In the genomic region with DNA sequence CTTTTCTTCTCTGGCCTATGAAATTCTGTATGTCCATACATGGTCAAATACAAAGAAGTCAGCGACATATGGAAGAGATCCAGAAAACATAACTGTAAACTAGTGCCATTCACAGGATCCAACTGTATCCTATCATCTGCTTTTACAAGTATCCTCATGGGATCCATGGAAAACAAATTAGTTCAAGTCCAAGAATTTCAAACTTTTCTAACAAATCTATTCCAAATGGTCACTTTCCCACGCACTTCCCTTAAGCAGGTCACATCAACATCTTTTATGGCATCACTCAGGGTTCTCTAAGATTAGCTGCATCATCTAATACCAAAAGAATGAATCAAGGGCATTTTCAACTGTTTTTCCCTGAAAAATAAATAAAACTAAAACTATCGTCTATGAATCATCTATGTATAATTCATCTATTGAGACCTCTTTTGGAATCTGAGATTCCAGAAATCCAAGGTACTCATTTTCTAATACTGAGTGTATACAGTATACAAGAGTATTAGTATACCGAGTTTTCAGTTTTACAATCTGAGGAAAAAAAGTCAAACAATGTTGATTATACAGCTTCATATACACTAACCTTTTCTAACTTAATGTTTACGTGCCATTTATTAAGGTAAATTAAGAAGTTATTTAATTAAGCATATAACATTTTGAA, we compare ENCODE assay signal across 7 cellular contexts.
DNase-seq lines count a peak whose midpoint lies in the region; ATAC-seq, FAIRE-seq and TF ChIP-seq lines count a peak whose summit lies in the region.
"Not testable (repeated sequence)": the region's sequence is repeated elsewhere in the genome, so short reads cannot be mapped to it uniquely, and the experiment has no call there.

No MANE protein-coding gene starts in this region.

- H3K4me1 ChIP-seq in smooth muscle cell (ENCODE audit: low read depth), result not testable (repeated sequence)

- H3K27ac Mint-ChIP-seq in IgD-negative memory B cell, result peak overlapping the region in 2 of 3 donors; percentile 51 to 97

- not testable (repeated sequence) for H3K4me2 ChIP-seq in smooth muscle cell

- H3K9ac ChIP-seq in smooth muscle cell (ENCODE audit: low read depth), result not testable (repeated sequence)

- not testable (repeated sequence) for H3K4me3 ChIP-seq in smooth muscle cell

- not testable (repeated sequence) for H3K9me3 ChIP-seq in smooth muscle cell (replicated peaks; ENCODE audit: low read depth)

- DNase-seq in COLO829 (ENCODE audit: low spot score) (peak; percentile 8), amniotic stem cell (lab: John Stamatoyannopoulos, UW) (peak; percentile 53), myocyte (ENCODE audit: low read depth) (peak; percentile 74)
- DNase-seq in Right ventricle myocardium inferior (ENCODE audit: missing footprints); smooth muscle cell (lab: John Stamatoyannopoulos, UW; ENCODE audit: unreplicated experiment): not testable (repeated sequence)

- not testable (repeated sequence) for H3K27me3 ChIP-seq in smooth muscle cell (ENCODE audit: low read depth)

- H3K9me3 Mint-ChIP-seq in IgD-negative memory B cell, result not testable (repeated sequence)

- TF ChIP-seq CTCF in smooth muscle cell (IDR thresholded peaks at IDR 0.05; ENCODE audit: borderline replicate concordance, insufficient read depth, poor library complexity, severe bottlenecking), result not testable (repeated sequence)

- H3K36me3 Mint-ChIP-seq in IgD-negative memory B cell, result not testable (repeated sequence)

- 89% methylated on average over 5 of the region's 5 CpGs for WGBS in smooth muscle cell (ENCODE audit: low lambda C conversion rate)

- peak; percentile 71 for ATAC-seq in Right ventricle myocardium inferior

- intact Hi-C loops in Right ventricle myocardium inferior (cut with DNase I), result not testable (repeated sequence)

- H3K27me3 Mint-ChIP-seq in IgD-negative memory B cell, result not testable (repeated sequence)

- H3K27ac ChIP-seq in smooth muscle cell (ENCODE audit: low read depth), result peak overlapping the region; percentile 6

- peaks cover 18 to 35% (median 22%) of the 10 kb centered on the region in 3 donors for H3K4me1 Mint-ChIP-seq in IgD-negative memory B cell

- peaks cover 16% of the 10 kb centered on the region for H4K20me1 ChIP-seq in smooth muscle cell (ENCODE audit: low read depth)

- peaks cover 21% of the 10 kb centered on the region for H3K79me2 ChIP-seq in smooth muscle cell (ENCODE audit: low read depth)

- H3F3A ChIP-seq in smooth muscle cell (ENCODE audit: low read depth), result not testable (repeated sequence)

- H2AFZ ChIP-seq in smooth muscle cell (ENCODE audit: low read depth), result not testable (repeated sequence)

- not testable (repeated sequence) for H3K36me3 ChIP-seq in smooth muscle cell (ENCODE audit: low read depth)

- FAIRE-seq in endometrium (lab: Jason Lieb, UNC), result peak; percentile 58

- H3K4me3 Mint-ChIP-seq in IgD-negative memory B cell, result peak overlapping the region in 1 of 4 donors; percentile 87
